In the genomic region with DNA sequence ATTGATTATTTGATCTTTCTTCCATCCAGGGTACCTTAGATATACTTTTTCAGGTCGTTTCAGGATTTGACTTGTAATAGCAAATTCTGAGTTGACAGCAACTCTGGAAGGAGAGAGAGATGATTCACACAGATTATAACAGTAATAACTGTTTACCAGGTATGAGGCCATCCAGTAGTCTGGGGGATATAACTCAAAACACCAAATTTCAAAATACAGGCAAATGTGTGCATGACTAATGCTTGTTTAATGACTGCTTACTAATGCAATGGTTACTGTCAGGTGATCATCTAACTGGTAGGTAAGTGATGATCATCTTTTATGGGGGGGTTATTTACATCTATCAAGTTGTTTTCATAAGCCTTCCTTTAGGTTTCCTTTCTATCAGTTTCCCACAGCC, we compare ENCODE assay signal across 27 cellular contexts.
DNase-seq lines count a peak whose midpoint lies in the region; ATAC-seq and TF ChIP-seq lines count a peak whose summit lies in the region.
"Had no signal": no experiment of that assay in that cellular context is flagged by ENCODE, and none has a peak within 500 bp of the region (broad histone marks: within the 10 kb centered on the region; RNA-seq: fewer than 3 reads in every experiment).

No MANE protein-coding gene starts in this region.

- H3K9me2 ChIP-seq in GM23338 (ENCODE audit: insufficient read depth): no peaks in the 10 kb centered on the region

- H3K27ac Mint-ChIP-seq in GM23338: no peak overlapping the region
- H3K27ac Mint-ChIP-seq: activated CD4-positive, alpha-beta T cell treated with anti-CD3 and anti-CD28 coated beads, Interleukin-2, amount 10 ng/mL, durations not matched to agents 24 days and 14 days; activated naive CD4-positive, alpha-beta T cell treated with anti-CD3 and anti-CD28 coated beads, Interleukin-2, amount 50 U/mL, for 24 hours; activated T-helper 1 cell treated with anti-CD3 and anti-CD28 coated beads, Interleukin-12 subunit alpha, Interleukin-12 subunit beta, Interleukin-2, Interleukin-4 antibody, amounts not matched to agents 30 ng/mL and 10 ng/mL and 1 ng/mL, durations not matched to agents 14 hours and 24 hours and 36 hours had no signal

- no peaks in the 10 kb centered on the region for H3F3A ChIP-seq in GM23338 (replicated peaks; ENCODE audit: low read depth)

- no peak overlapping the region for H3K27ac ChIP-seq in RWPE1
- H3K27ac ChIP-seq in foreskin keratinocyte: no peak overlapping the region
- H3K27ac ChIP-seq in GM23338 (ENCODE audit: low read depth): no peak overlapping the region
- H3K27ac ChIP-seq: A549, ascending aorta, suprapubic skin had no signal

- H3K4me3 ChIP-seq in GM23338: no peak overlapping the region
- H3K4me3 ChIP-seq: A549, ascending aorta, left lung, smooth muscle cell, suprapubic skin had no signal

- POLR2A ChIA-PET in RWPE1 (lab: Yijun Ruan, JAX; ENCODE audit: low non-redundant PET): no interaction called here

- H3K4me1 Mint-ChIP-seq in GM23338: peaks cover 7% of the 10 kb centered on the region
- H3K4me1 Mint-ChIP-seq: activated CD4-positive, alpha-beta T cell treated with anti-CD3 and anti-CD28 coated beads, Interleukin-2, amount 10 ng/mL, durations not matched to agents 24 days and 14 days; activated naive CD4-positive, alpha-beta T cell treated with anti-CD3 and anti-CD28 coated beads, Interleukin-2, amount 50 U/mL, for 24 hours had no signal

- H3K4me1 ChIP-seq in foreskin keratinocyte (no peaks in the 10 kb centered on the region), GM23338 (ENCODE audit: insufficient read depth) (peaks cover 13% of the 10 kb centered on the region)
- H3K4me1 ChIP-seq: A549, ascending aorta, suprapubic skin had no signal

- H2AFZ ChIP-seq in GM23338: no peak overlapping the region

- CTCF ChIA-PET in RWPE1 (lab: Yijun Ruan, JAX): no interaction called here

- no peak overlapping the region for H3K4me3 Mint-ChIP-seq in GM23338
- H3K4me3 Mint-ChIP-seq: activated CD4-positive, alpha-beta T cell treated with anti-CD3 and anti-CD28 coated beads, Interleukin-2, amount 10 ng/mL, durations not matched to agents 24 days and 14 days; activated naive CD4-positive, alpha-beta T cell treated with anti-CD3 and anti-CD28 coated beads, Interleukin-2, amount 50 U/mL, for 24 hours; activated T-helper 1 cell treated with anti-CD3 and anti-CD28 coated beads, Interleukin-12 subunit alpha, Interleukin-12 subunit beta, Interleukin-2, Interleukin-4 antibody, amounts not matched to agents 30 ng/mL and 10 ng/mL and 1 ng/mL, durations not matched to agents 14 hours and 24 hours and 36 hours; naive thymus-derived CD4-positive, alpha-beta T cell had no signal

- peaks cover 22% of the 10 kb centered on the region for H3K9me3 Mint-ChIP-seq in GM23338

- H4K20me1 ChIP-seq in GM23338 (replicated peaks; ENCODE audit: insufficient read depth): no peaks in the 10 kb centered on the region

- TF ChIP-seq CTCF in RWPE1 (conservative IDR thresholded peaks at IDR 0.05; ENCODE audit: low read depth) (no peak), foreskin keratinocyte (conservative IDR thresholded peaks at IDR 0.05) (no peak), GM23338 (conservative IDR thresholded peaks at IDR 0.05; ENCODE audit: low read depth in 2 of 2) (no peak)

- no peaks in the 10 kb centered on the region for H3K36me3 ChIP-seq in GM23338 (ENCODE audit: insufficient read depth)
- H3K36me3 ChIP-seq: ascending aorta, BE2C, left lung, suprapubic skin had no signal

- no peak overlapping the region for H3K4me2 ChIP-seq in GM23338
- H3K4me2 ChIP-seq: A549, smooth muscle cell had no signal

- peaks cover 2% of the 10 kb centered on the region for H3K27me3 Mint-ChIP-seq in GM23338 (ENCODE audit: insufficient read depth, low read depth, poor library complexity)
- H3K27me3 Mint-ChIP-seq: activated CD4-positive, alpha-beta T cell treated with anti-CD3 and anti-CD28 coated beads, Interleukin-2, amount 10 ng/mL, durations not matched to agents 24 days and 14 days; activated naive CD4-positive, alpha-beta T cell treated with anti-CD3 and anti-CD28 coated beads, Interleukin-2, amount 50 U/mL, for 24 hours had no signal

- H3K27me3 ChIP-seq in foreskin keratinocyte (no peaks in the 10 kb centered on the region), GM23338 (ENCODE audit: insufficient read depth) (no peaks in the 10 kb centered on the region)
- H3K27me3 ChIP-seq: ascending aorta, BE2C, left lung, suprapubic skin had no signal

- ATAC-seq in foreskin keratinocyte (peak; percentile 86), GM23338 (no peak), HG02798 (IDR thresholded peaks at IDR 0.05; ENCODE audit: poor library complexity, unreplicated experiment) (no peak)
- ATAC-seq: A549; left lung; naive thymus-derived CD4-positive, alpha-beta T cell; SK-N-SH treated with all-trans-retinoic acid at 6 μM for 48 hours had no signal

- DNase-seq in A172 (ENCODE audit: low spot score): peak; percentile 11
- peak; percentile 5 for DNase-seq in HS-5 (ENCODE audit: low read depth)
- DNase-seq in RWPE1 (ENCODE audit: low spot score): peak; percentile 57
- DNase-seq in foreskin keratinocyte: peak; percentile 61
- DNase-seq in GM23338 (ENCODE audit: low spot score): no peak
- no peak for DNase-seq in NCI-H1930 (lab: John Stamatoyannopoulos, UW)
- DNase-seq in stimulated activated naive CD4-positive, alpha-beta T cell treated with Interleukin-2 at 50 U/mL for 16 hours (lab: John Stamatoyannopoulos, UW): no peak
- DNase-seq: activated CD4-positive, alpha-beta T cell treated with anti-CD3 and anti-CD28 coated beads, Interleukin-2, amount 10 ng/mL, durations not matched to agents 24 days and 14 days; BE2C; cerebellar nuclear complex; COR-L47; DMS79; KBM-7; left lung; naive thymus-derived CD4-positive, alpha-beta T cell; NCI-H1048; NCI-H1694 treated with DMSO at 0.1 percent for 48 hours; NCI-H526 treated with DMSO at 0.1 percent for 48 hours; stimulated activated CD4-positive, alpha-beta T cell treated with anti-CD3 and anti-CD28 coated beads, Interleukin-2, amount 100 ng/mL, for 24 hours had no signal

- no peaks in the 10 kb centered on the region for H3K79me2 ChIP-seq in GM23338 (replicated peaks; ENCODE audit: insufficient read depth)

- H3K36me3 Mint-ChIP-seq in GM23338 (ENCODE audit: low read depth): peaks cover 12% of the 10 kb centered on the region; the same call in 2 of the 3 replicates
- H3K36me3 Mint-ChIP-seq: activated naive CD4-positive, alpha-beta T cell treated with anti-CD3 and anti-CD28 coated beads, Interleukin-2, amount 50 U/mL, for 24 hours had no signal

TF ChIP-seq in GM23338, 12 proteins besides CTCF, POLR2A, EP300 and RAD21 (continues in another document):
- TF ChIP-seq, protein P1, sequence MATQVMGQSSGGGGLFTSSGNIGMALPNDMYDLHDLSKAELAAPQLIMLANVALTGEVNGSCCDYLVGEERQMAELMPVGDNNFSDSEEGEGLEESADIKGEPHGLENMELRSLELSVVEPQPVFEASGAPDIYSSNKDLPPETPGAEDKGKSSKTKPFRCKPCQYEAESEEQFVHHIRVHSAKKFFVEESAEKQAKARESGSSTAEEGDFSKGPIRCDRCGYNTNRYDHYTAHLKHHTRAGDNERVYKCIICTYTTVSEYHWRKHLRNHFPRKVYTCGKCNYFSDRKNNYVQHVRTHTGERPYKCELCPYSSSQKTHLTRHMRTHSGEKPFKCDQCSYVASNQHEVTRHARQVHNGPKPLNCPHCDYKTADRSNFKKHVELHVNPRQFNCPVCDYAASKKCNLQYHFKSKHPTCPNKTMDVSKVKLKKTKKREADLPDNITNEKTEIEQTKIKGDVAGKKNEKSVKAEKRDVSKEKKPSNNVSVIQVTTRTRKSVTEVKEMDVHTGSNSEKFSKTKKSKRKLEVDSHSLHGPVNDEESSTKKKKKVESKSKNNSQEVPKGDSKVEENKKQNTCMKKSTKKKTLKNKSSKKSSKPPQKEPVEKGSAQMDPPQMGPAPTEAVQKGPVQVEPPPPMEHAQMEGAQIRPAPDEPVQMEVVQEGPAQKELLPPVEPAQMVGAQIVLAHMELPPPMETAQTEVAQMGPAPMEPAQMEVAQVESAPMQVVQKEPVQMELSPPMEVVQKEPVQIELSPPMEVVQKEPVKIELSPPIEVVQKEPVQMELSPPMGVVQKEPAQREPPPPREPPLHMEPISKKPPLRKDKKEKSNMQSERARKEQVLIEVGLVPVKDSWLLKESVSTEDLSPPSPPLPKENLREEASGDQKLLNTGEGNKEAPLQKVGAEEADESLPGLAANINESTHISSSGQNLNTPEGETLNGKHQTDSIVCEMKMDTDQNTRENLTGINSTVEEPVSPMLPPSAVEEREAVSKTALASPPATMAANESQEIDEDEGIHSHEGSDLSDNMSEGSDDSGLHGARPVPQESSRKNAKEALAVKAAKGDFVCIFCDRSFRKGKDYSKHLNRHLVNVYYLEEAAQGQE (IDR thresholded peaks at IDR 0.05; ENCODE audit: unreplicated experiment): no peak

Comparison
In these comparisons a context has a peak if more than half of its experiments do, and no peak if none do; other contexts are left out.
1. DNase-seq: peak in A172 (single experiment), HS-5 (single experiment), RWPE1 (single experiment) and foreskin keratinocyte (2 of 2); none in GM23338 (single experiment), NCI-H1930 (0 of 2) and stimulated activated naive CD4-positive, alpha-beta T cell treated with Interleukin-2 at 50 U/mL for 16 hours (single experiment).